In the genomic region with DNA sequence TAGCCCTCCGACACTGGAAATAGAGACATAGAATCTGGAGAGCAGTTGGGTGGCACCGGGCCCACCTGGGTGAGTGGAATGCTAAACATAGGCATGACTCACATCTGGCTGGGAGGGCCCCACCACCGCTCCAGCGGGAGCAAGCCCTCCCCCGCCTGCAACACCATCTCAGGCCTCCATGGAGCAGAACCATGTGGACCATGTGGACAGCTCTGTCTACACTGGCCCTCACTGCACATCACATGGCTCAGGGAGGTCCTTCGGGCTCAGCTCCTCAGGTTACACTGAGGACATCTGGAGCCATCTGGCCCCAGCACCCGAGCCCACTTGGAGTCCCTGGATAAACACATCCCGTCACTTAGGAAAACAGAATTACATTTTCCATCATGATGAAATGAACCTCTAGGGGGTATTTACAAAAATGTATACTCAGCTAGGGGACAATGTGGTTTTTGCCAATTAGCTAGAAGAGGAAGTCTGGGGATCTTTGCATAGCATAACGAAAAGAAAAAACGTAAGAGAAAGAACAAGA, we compare ENCODE assay signal across 8 cellular contexts. TPM values are rescaled to one million over a fixed set of nuclear protein-coding genes. Genes with fewer than 3 reads are reported as not detected.
DNase-seq lines count a peak whose midpoint lies in the region; ATAC-seq and TF ChIP-seq lines count a peak whose summit lies in the region.

No MANE protein-coding gene starts in this region.

- H3K4me3 Mint-ChIP-seq in activated CD8-positive, alpha-beta T cell treated with anti-CD3 and anti-CD28 coated beads for 36 hours: no peak overlapping the region
- H3K4me3 Mint-ChIP-seq in activated T-cell treated with anti-CD3 and anti-CD28 coated beads, Interleukin-2, amount 50 U/mL, for 24 hours: no peak overlapping the region

- H3K36me3 ChIP-seq in SJSA1: no peaks in the 10 kb centered on the region

- TF ChIP-seq CTCF in HFF-Myc (IDR thresholded peaks at IDR 0.05; ENCODE audit: low read depth, low read length, missing control alignments): no peak
- no peak for TF ChIP-seq CTCF in activated CD8-positive, alpha-beta T cell treated with anti-CD3 and anti-CD28 coated beads for 36 hours (IDR thresholded peaks at IDR 0.05)

- H3K4me1 Mint-ChIP-seq in activated CD8-positive, alpha-beta T cell treated with anti-CD3 and anti-CD28 coated beads for 36 hours (ENCODE audit: low read depth): peaks cover 17% of the 10 kb centered on the region
- peaks cover 39% of the 10 kb centered on the region for H3K4me1 Mint-ChIP-seq in activated T-cell treated with anti-CD3 and anti-CD28 coated beads, Interleukin-2, amount 50 U/mL, for 24 hours (ENCODE audit: low read depth)

- no peak overlapping the region for H3K27ac Mint-ChIP-seq in activated CD8-positive, alpha-beta T cell treated with anti-CD3 and anti-CD28 coated beads for 36 hours
- no peak overlapping the region for H3K27ac Mint-ChIP-seq in activated T-cell treated with anti-CD3 and anti-CD28 coated beads, Interleukin-2, amount 50 U/mL, for 24 hours

- H3K9me3 ChIP-seq in SJSA1 (replicated peaks): no peaks in the 10 kb centered on the region; the same call in 1 of the 2 replicates

- no peaks in the 10 kb centered on the region for H3K27me3 ChIP-seq in SJSA1 (replicated peaks)

- no peaks in the 10 kb centered on the region for H3K36me3 Mint-ChIP-seq in activated CD8-positive, alpha-beta T cell treated with anti-CD3 and anti-CD28 coated beads for 36 hours (ENCODE audit: low read depth)
- H3K36me3 Mint-ChIP-seq in activated T-cell treated with anti-CD3 and anti-CD28 coated beads, Interleukin-2, amount 50 U/mL, for 24 hours (ENCODE audit: low read depth): no peaks in the 10 kb centered on the region

- POLR2A ChIA-PET in activated CD8-positive, alpha-beta T cell treated with anti-CD3 and anti-CD28 coated beads for 36 hours (lab: Charles Lee): interaction anchor here (0.8 kb wide), 1 partner anchor 22 kb away, joined by 3 read pairs; no protein-coding TSS in a partner anchor

- H3K4me1 ChIP-seq in SJSA1 (replicated peaks): peaks cover 47% of the 10 kb centered on the region

- H3K27me3 Mint-ChIP-seq in activated CD8-positive, alpha-beta T cell treated with anti-CD3 and anti-CD28 coated beads for 36 hours: no peaks in the 10 kb centered on the region
- no peaks in the 10 kb centered on the region for H3K27me3 Mint-ChIP-seq in activated T-cell treated with anti-CD3 and anti-CD28 coated beads, Interleukin-2, amount 50 U/mL, for 24 hours

- ATAC-seq in HG03159 (IDR thresholded peaks at IDR 0.05; ENCODE audit: unreplicated experiment): no peak
- no peak for ATAC-seq in activated CD8-positive, alpha-beta T cell treated with anti-CD3 and anti-CD28 coated beads for 36 hours

- H3K9me3 Mint-ChIP-seq in activated CD8-positive, alpha-beta T cell treated with anti-CD3 and anti-CD28 coated beads for 36 hours: peaks cover 2% of the 10 kb centered on the region
- peaks cover 7% of the 10 kb centered on the region for H3K9me3 Mint-ChIP-seq in activated T-cell treated with anti-CD3 and anti-CD28 coated beads, Interleukin-2, amount 50 U/mL, for 24 hours

- DNase-seq in HFF-Myc (ENCODE audit: extremely low read depth, low read depth) (peak; percentile 94), SJSA1 (ENCODE audit: low read depth in 1 of 2, low spot score in 2 of 2) (peak; percentile 95 to 97), cardiac septum (ENCODE audit: low spot score) (peak; percentile 89), DMS114 treated with DMSO at 0.1 percent for 48 hours (lab: John Stamatoyannopoulos, UW; ENCODE audit: unreplicated experiment) (no peak)
- peak; percentile 20 for DNase-seq in stimulated activated CD8-positive, alpha-beta memory T cell treated with anti-CD3 and anti-CD28 coated beads, Interleukin-4, amount 100 ng/mL, for 48 hours
- DNase-seq in activated CD8-positive, alpha-beta T cell treated with anti-CD3 and anti-CD28 coated beads for 36 hours: no peak
- DNase-seq in activated T-cell treated with anti-CD3 and anti-CD28 coated beads, Interleukin-2, amount 50 U/mL, for 24 hours: no peak

- CTCF ChIA-PET in activated CD8-positive, alpha-beta T cell treated with anti-CD3 and anti-CD28 coated beads for 36 hours (lab: Charles Lee): interaction anchor here (1.3 to 1.9 kb wide), 2 partner anchors 34 to 116 kb away, joined by 4 to 6 read pairs; no protein-coding TSS in a partner anchor

- H3K4me3 ChIP-seq in HFF-Myc (replicated peaks; ENCODE audit: low read depth, low read length): no peak overlapping the region
- no peak overlapping the region for H3K4me3 ChIP-seq in SJSA1

- H3K27ac ChIP-seq in SJSA1: peak overlapping the region; percentile 78

- intact Hi-C loops in cardiac septum (cut with DNase I): no loop called here
- intact Hi-C loops in activated CD8-positive, alpha-beta T cell treated with anti-CD3 and anti-CD28 coated beads for 36 hours (cut with micrococcal nuclease): no loop called here

RNA-seq across cellular contexts. Expression of gene MLPH, which starts 30.8 kb away (rescaled TPM):
- total RNA-seq in SJSA1 (2014; rRNA removed; shearing (Covaris generic)): 0.50 TPM in 1 of 2 replicates, not detected in the other
- 15.7 TPM for total RNA-seq in cardiac septum
- total RNA-seq in activated CD8-positive, alpha-beta T cell treated with anti-CD3 and anti-CD28 coated beads for 36 hours: not detected

RNA-seq across cellular contexts. Expression of gene COL6A3, which starts 42.3 kb away (rescaled TPM):
- total RNA-seq in SJSA1 (2014; rRNA removed; shearing (Covaris generic)): 160 and 243 TPM in 2 replicates
- total RNA-seq in cardiac septum: 89.5 TPM
- 1 to 10 TPM; 4.0 to 4.1 TPM for total RNA-seq in activated CD8-positive, alpha-beta T cell treated with anti-CD3 and anti-CD28 coated beads for 36 hours

Comparison
In these comparisons a context has a peak if more than half of its experiments do, and no peak if none do; other contexts are left out.
1. DNase-seq: peak in HFF-Myc (single experiment), SJSA1 (2 of 2), cardiac septum (single experiment) and stimulated activated CD8-positive, alpha-beta memory T cell treated with anti-CD3 and anti-CD28 coated beads, Interleukin-4, amount 100 ng/mL, for 48 hours (single experiment); none in DMS114 treated with DMSO at 0.1 percent for 48 hours (single experiment), activated CD8-positive, alpha-beta T cell treated with anti-CD3 and anti-CD28 coated beads for 36 hours (single experiment) and activated T-cell treated with anti-CD3 and anti-CD28 coated beads, Interleukin-2, amount 50 U/mL, for 24 hours (single experiment).
2. RNA of gene MLPH, which starts 30.8 kb away (total RNA-seq): 15.7 TPM in cardiac septum (single experiment); 0.50 TPM in SJSA1 and not detected in activated CD8-positive, alpha-beta T cell treated with anti-CD3 and anti-CD28 coated beads for 36 hours; every median in the first group is over 10 times any median in the second.
3. RNA of gene COL6A3, which starts 42.3 kb away (total RNA-seq): 160 to 243 TPM in SJSA1 and 89.5 TPM in cardiac septum (single experiment); 4.0 to 4.1 TPM in activated CD8-positive, alpha-beta T cell treated with anti-CD3 and anti-CD28 coated beads for 36 hours; every median in the first group is over 10 times any median in the second.